Comparison of ENCODE assay signal across 1 cellular context in the genomic region with DNA sequence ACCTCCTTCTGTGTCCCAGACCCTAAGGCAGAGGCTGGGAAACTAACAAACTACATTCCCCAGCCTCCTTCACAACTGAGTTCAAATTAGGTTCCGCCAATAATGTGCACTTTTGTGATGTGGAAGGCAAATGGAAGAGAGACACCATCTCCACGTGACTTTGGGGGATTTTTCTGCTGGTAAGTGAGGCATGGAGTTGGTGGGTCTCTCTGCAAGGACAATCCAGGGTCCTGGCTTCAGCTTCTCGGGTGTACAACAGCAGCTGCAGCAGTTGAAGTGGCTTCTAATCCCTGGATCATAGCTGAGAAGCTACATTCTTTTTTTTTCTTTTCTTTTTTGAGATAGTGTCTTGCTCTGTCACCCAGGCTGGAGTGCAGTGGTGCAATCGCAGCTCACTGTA.
TF ChIP-seq lines count a peak whose summit lies in the region.

No MANE protein-coding gene starts in this region.

TF ChIP-seq in GM12878, 131 proteins besides CTCF, POLR2A, EP300 and RAD21 (continued from another document):
- TF ChIP-seq MYB (IDR thresholded peaks at IDR 0.05; ENCODE audit: borderline replicate concordance, low read depth, low read length) (no peak), BHLHE40 (IDR thresholded peaks at IDR 0.05; ENCODE audit: borderline replicate concordance in 1 of 2, low read depth in 2 of 2, low read length in 1 of 2) (no peak), RAD51 (IDR thresholded peaks at IDR 0.05) (peak; percentile 65; the same call in 1 of the 2 replicates), POLR2AphosphoS5 (IDR thresholded peaks at IDR 0.05; ENCODE audit: low read length) (no peak), SREBF1 (IDR thresholded peaks at IDR 0.05; ENCODE audit: low read length) (no peak), KLF5 (IDR thresholded peaks at IDR 0.05; ENCODE audit: partially characterized antibody) (no peak), SMARCA5 (IDR thresholded peaks at IDR 0.05) (no peak), POLR2AphosphoS2 (IDR thresholded peaks at IDR 0.05; ENCODE audit: low read depth, low read length) (no peak), HCFC1 (IDR thresholded peaks at IDR 0.05; ENCODE audit: low read length) (peak; percentile 35), RB1 (IDR thresholded peaks at IDR 0.05; ENCODE audit: borderline replicate concordance) (no peak), PAX8 (IDR thresholded peaks at IDR 0.05) (no peak), BRCA1 (IDR thresholded peaks at IDR 0.05; ENCODE audit: low read depth, low read length) (no peak)
- TF ChIP-seq, protein P1, sequence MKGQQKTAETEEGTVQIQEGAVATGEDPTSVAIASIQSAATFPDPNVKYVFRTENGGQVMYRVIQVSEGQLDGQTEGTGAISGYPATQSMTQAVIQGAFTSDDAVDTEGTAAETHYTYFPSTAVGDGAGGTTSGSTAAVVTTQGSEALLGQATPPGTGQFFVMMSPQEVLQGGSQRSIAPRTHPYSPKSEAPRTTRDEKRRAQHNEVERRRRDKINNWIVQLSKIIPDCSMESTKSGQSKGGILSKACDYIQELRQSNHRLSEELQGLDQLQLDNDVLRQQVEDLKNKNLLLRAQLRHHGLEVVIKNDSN (IDR thresholded peaks at IDR 0.05; ENCODE audit: borderline replicate concordance, extremely low read length, insufficient read depth, low read depth, low read length) = peak; percentile 16
- TF ChIP-seq, protein P2, sequence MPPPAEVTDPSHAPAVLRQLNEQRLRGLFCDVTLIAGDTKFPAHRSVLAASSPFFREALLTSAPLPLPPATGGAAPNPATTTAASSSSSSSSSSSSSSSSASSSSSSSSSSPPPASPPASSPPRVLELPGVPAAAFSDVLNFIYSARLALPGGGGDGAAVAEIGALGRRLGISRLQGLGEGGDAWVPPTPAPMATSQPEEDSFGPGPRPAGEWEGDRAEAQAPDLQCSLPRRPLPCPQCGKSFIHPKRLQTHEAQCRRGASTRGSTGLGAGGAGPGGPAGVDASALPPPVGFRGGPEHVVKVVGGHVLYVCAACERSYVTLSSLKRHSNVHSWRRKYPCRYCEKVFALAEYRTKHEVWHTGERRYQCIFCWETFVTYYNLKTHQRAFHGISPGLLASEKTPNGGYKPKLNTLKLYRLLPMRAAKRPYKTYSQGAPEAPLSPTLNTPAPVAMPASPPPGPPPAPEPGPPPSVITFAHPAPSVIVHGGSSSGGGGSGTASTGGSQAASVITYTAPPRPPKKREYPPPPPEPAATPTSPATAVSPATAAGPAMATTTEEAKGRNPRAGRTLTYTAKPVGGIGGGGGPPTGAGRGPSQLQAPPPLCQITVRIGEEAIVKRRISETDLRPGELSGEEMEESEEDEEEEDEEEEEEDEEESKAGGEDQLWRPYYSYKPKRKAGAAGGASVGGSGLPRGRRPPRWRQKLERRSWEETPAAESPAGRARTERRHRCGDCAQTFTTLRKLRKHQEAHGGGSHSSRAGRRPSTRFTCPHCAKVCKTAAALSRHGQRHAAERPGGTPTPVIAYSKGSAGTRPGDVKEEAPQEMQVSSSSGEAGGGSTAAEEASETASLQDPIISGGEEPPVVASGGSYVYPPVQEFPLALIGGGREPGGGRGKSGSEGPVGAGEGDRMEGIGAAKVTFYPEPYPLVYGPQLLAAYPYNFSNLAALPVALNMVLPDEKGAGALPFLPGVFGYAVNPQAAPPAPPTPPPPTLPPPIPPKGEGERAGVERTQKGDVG (CRISPR knock-in tag; IDR thresholded peaks at IDR 0.05) = no peak
- TF ChIP-seq, protein P3, sequence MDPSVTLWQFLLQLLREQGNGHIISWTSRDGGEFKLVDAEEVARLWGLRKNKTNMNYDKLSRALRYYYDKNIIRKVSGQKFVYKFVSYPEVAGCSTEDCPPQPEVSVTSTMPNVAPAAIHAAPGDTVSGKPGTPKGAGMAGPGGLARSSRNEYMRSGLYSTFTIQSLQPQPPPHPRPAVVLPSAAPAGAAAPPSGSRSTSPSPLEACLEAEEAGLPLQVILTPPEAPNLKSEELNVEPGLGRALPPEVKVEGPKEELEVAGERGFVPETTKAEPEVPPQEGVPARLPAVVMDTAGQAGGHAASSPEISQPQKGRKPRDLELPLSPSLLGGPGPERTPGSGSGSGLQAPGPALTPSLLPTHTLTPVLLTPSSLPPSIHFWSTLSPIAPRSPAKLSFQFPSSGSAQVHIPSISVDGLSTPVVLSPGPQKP (IDR thresholded peaks at IDR 0.05; ENCODE audit: low read depth, low read length) = no peak
- TF ChIP-seq, protein P4, sequence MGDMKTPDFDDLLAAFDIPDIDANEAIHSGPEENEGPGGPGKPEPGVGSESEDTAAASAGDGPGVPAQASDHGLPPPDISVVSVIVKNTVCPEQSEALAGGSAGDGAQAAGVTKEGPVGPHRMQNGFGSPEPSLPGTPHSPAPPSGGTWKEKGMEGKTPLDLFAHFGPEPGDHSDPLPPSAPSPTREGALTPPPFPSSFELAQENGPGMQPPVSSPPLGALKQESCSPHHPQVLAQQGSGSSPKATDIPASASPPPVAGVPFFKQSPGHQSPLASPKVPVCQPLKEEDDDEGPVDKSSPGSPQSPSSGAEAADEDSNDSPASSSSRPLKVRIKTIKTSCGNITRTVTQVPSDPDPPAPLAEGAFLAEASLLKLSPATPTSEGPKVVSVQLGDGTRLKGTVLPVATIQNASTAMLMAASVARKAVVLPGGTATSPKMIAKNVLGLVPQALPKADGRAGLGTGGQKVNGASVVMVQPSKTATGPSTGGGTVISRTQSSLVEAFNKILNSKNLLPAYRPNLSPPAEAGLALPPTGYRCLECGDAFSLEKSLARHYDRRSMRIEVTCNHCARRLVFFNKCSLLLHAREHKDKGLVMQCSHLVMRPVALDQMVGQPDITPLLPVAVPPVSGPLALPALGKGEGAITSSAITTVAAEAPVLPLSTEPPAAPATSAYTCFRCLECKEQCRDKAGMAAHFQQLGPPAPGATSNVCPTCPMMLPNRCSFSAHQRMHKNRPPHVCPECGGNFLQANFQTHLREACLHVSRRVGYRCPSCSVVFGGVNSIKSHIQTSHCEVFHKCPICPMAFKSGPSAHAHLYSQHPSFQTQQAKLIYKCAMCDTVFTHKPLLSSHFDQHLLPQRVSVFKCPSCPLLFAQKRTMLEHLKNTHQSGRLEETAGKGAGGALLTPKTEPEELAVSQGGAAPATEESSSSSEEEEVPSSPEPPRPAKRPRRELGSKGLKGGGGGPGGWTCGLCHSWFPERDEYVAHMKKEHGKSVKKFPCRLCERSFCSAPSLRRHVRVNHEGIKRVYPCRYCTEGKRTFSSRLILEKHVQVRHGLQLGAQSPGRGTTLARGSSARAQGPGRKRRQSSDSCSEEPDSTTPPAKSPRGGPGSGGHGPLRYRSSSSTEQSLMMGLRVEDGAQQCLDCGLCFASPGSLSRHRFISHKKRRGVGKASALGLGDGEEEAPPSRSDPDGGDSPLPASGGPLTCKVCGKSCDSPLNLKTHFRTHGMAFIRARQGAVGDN (IDR thresholded peaks at IDR 0.05) = no peak
TF ChIP-seq in GM12878: peak in this region for 3.
